Comparison of ENCODE assay signal across 8 cellular contexts in the genomic region with DNA sequence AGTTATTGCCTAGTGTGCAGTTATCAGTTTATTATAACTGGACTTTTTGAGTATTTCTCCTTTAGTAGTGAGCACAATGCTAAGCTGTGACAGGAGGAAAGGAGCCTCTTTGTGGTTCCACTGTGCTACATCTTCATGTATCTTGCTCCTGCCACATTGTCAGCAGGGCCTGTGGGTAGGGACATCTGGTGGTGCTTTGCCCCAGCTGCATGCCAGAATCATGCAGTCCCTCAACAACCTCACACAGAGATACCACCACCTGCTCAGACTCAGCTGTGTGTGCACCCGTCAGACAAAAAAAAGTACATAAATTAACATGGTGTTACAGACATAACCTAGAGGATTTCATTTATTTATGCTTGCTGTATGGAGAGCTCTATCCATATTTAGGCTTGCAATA. TPM values are rescaled to one million over a fixed set of nuclear protein-coding genes. Genes with fewer than 3 reads are reported as not detected.
A peak's percentile ranks its signal among the peaks of the same experiment; 100 is the strongest.
DNase-seq lines count a peak whose midpoint lies in the region; ATAC-seq and TF ChIP-seq lines count a peak whose summit lies in the region.

No MANE protein-coding gene starts in this region.

- CTCF ChIA-PET in activated naive CD4-positive, alpha-beta T cell treated with anti-CD3 and anti-CD28 coated beads for 36 hours (lab: Charles Lee), result interaction anchor here (0.6 to 0.7 kb wide), 2 partner anchors 39 to 66 kb away, joined by 3 to 5 read pairs; no protein-coding TSS in a partner anchor

- H3K4me1 Mint-ChIP-seq in activated naive CD4-positive, alpha-beta T cell treated with anti-CD3 and anti-CD28 coated beads for 36 hours (ENCODE audit: low read depth), result peaks cover 3% of the 10 kb centered on the region
- H3K4me1 Mint-ChIP-seq in chondrocyte (ENCODE audit: low read depth), result peaks cover 6% of the 10 kb centered on the region
- H3K4me1 Mint-ChIP-seq in stimulated activated naive CD8-positive, alpha-beta T cell treated with anti-CD3 and anti-CD28 coated beads, Interleukin-15, amount 100 ng/mL, for 72 hours, result no peaks in the 10 kb centered on the region

- H3K4me3 Mint-ChIP-seq in activated naive CD4-positive, alpha-beta T cell treated with anti-CD3 and anti-CD28 coated beads for 36 hours, result no peak overlapping the region
- no peak overlapping the region for H3K4me3 Mint-ChIP-seq in chondrocyte (ENCODE audit: unreplicated experiment)
- H3K4me3 Mint-ChIP-seq in stimulated activated naive CD8-positive, alpha-beta T cell treated with anti-CD3 and anti-CD28 coated beads, Interleukin-15, amount 100 ng/mL, for 72 hours, result no peak overlapping the region

- no peaks in the 10 kb centered on the region for H3K27me3 Mint-ChIP-seq in activated naive CD4-positive, alpha-beta T cell treated with anti-CD3 and anti-CD28 coated beads for 36 hours (ENCODE audit: low read depth)
- H3K27me3 Mint-ChIP-seq in chondrocyte (ENCODE audit: low read depth), result no peaks in the 10 kb centered on the region
- no peaks in the 10 kb centered on the region for H3K27me3 Mint-ChIP-seq in stimulated activated naive CD8-positive, alpha-beta T cell treated with anti-CD3 and anti-CD28 coated beads, Interleukin-15, amount 100 ng/mL, for 72 hours

- ATAC-seq in HG02588 (IDR thresholded peaks at IDR 0.05; ENCODE audit: unreplicated experiment), result peak; percentile 79
- ATAC-seq in stimulated activated naive CD8-positive, alpha-beta T cell treated with anti-CD3 and anti-CD28 coated beads, Interleukin-15, amount 100 ng/mL, for 72 hours, result peak; percentile 81

- H3K9me3 Mint-ChIP-seq in activated naive CD4-positive, alpha-beta T cell treated with anti-CD3 and anti-CD28 coated beads for 36 hours, result no peaks in the 10 kb centered on the region
- no peaks in the 10 kb centered on the region for H3K9me3 Mint-ChIP-seq in chondrocyte (ENCODE audit: low read depth)
- no peaks in the 10 kb centered on the region for H3K9me3 Mint-ChIP-seq in stimulated activated naive CD8-positive, alpha-beta T cell treated with anti-CD3 and anti-CD28 coated beads, Interleukin-15, amount 100 ng/mL, for 72 hours

- peak; percentile 34 for TF ChIP-seq CTCF in chondrocyte (IDR thresholded peaks at IDR 0.05)

- H3K36me3 Mint-ChIP-seq in activated naive CD4-positive, alpha-beta T cell treated with anti-CD3 and anti-CD28 coated beads for 36 hours (ENCODE audit: low read depth), result peaks cover 23% of the 10 kb centered on the region
- peaks cover 5% of the 10 kb centered on the region for H3K36me3 Mint-ChIP-seq in chondrocyte (ENCODE audit: low read depth)

- no peak overlapping the region for H3K27ac Mint-ChIP-seq in activated naive CD4-positive, alpha-beta T cell treated with anti-CD3 and anti-CD28 coated beads for 36 hours
- no peak overlapping the region for H3K27ac Mint-ChIP-seq in chondrocyte (ENCODE audit: unreplicated experiment)
- no peak overlapping the region for H3K27ac Mint-ChIP-seq in stimulated activated naive CD8-positive, alpha-beta T cell treated with anti-CD3 and anti-CD28 coated beads, Interleukin-15, amount 100 ng/mL, for 72 hours

- intact Hi-C loops in activated naive CD4-positive, alpha-beta T cell treated with anti-CD3 and anti-CD28 coated beads for 36 hours (cut with micrococcal nuclease), result loop anchor here (2.0 kb wide), 1 partner anchor 67 kb away; no protein-coding TSS in a partner anchor

- peak; percentile 35 for DNase-seq in activated naive CD4-positive, alpha-beta T cell treated with anti-CD3 and anti-CD28 coated beads for 36 hours
- no peak for DNase-seq in activated naive CD4-positive, alpha-beta T cell treated with anti-CD3 and anti-CD28 coated beads, Interleukin-2, amount 50 U/mL, for 16 hours
- DNase-seq in NCI-H1694 treated with DMSO at 0.1 percent for 48 hours (lab: John Stamatoyannopoulos, UW), result peak; percentile 56
- no peak for DNase-seq in chondrocyte (ENCODE audit: low spot score)
- DNase-seq in stimulated activated naive CD8-positive, alpha-beta T cell treated with anti-CD3 and anti-CD28 coated beads, Interleukin-15, amount 100 ng/mL, for 72 hours, result no peak
- DNase-seq in superior temporal gyrus (ENCODE audit: extremely low spot score), result no peak
- no peak for DNase-seq in activated effector memory CD4-positive, alpha-beta T cell treated with anti-CD3 and anti-CD28 coated beads, Interleukin-2, amount 50 U/mL, for 16 hours

RNA-seq across cellular contexts. Expression of a gene that starts 51.1 kb away (rescaled TPM):
- 10 to 100 TPM; 55.5 to 56.8 TPM for total RNA-seq in activated naive CD4-positive, alpha-beta T cell treated with anti-CD3 and anti-CD28 coated beads for 36 hours
- 9.4 to 11.7 TPM (median 9.8 TPM) in 3 replicates for total RNA-seq in chondrocyte

Comparison
In these comparisons a context has a peak if more than half of its experiments do, and no peak if none do; other contexts are left out.
1. DNase-seq: peak in activated naive CD4-positive, alpha-beta T cell treated with anti-CD3 and anti-CD28 coated beads for 36 hours (single experiment) and NCI-H1694 treated with DMSO at 0.1 percent for 48 hours (single experiment); none in activated naive CD4-positive, alpha-beta T cell treated with anti-CD3 and anti-CD28 coated beads, Interleukin-2, amount 50 U/mL, for 16 hours (single experiment), chondrocyte (single experiment), stimulated activated naive CD8-positive, alpha-beta T cell treated with anti-CD3 and anti-CD28 coated beads, Interleukin-15, amount 100 ng/mL, for 72 hours (0 of 2), superior temporal gyrus (single experiment) and activated effector memory CD4-positive, alpha-beta T cell treated with anti-CD3 and anti-CD28 coated beads, Interleukin-2, amount 50 U/mL, for 16 hours (single experiment).